In the genomic region with DNA sequence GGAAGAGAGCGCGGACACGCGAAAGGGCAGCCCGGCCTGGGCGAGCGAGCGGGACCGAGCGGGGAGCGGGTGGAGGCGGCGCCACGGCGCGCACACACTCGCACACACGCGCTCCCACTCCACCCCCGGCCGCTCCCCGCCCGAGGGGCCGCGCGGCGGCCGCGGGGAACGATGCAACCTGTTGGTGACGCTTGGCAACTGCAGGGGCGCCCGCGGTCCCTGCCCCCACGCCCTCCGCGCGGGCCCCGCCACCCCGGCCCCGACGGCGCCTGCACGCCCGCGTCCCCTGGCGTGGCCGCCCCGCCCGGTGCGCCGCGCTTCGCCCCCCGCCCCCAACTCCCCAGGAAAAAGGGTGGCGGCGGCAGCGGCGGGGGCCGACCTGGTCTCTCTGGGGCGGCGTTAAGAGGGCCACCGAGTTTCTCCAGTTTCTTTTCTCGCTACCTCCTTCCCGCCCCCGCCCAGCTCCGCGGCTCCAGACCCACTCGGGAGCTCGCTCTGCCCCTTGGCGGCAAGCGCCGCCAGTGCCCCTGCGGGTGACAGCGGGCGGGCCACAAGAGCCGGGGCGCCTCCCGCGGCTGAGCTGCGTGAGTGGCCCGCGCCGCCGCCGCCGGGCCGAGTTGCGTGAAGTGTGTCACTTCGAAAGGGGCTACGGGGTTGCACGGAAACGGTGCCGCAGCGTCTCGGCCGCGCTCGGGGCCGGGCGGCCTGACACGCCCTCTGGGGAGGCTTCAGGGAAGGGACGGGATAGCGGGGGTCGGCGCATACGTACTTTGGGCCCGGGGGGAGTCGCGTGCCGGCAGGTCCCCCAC, we compare ENCODE assay signal across 1 cellular context.
TF ChIP-seq lines count a peak whose summit lies in the region.

A gene (minus strand): TSS at position 80 of the 809 bp plus-strand sequence. CDS start 2,847 bp downstream, outside the sequence.

TF ChIP-seq in GM12878, 131 proteins besides CTCF, POLR2A, EP300 and RAD21 (continued from another document and continues in another):
- TF ChIP-seq ZBED1 (IDR thresholded peaks at IDR 0.05; ENCODE audit: borderline replicate concordance) (no peak), CREM (IDR thresholded peaks at IDR 0.05; ENCODE audit: low read depth) (peak; percentile 21; the same call in 1 of the 2 replicates), FOS (IDR thresholded peaks at IDR 0.05; ENCODE audit: borderline replicate concordance, extremely low read depth, insufficient read length) (no peak), BCL11A (IDR thresholded peaks at IDR 0.05; ENCODE audit: low read depth, low read length) (peak; percentile 15; the same call in 1 of the 2 replicates), HDAC6 (IDR thresholded peaks at IDR 0.05; ENCODE audit: unreplicated experiment) (no peak), SRF (IDR thresholded peaks at IDR 0.05; ENCODE audit: low read depth in 2 of 2, low read length in 2 of 2) (0 out of 4 replicates have a peak, but pooled peaks of 1 of the 2 experiments have one; percentile 20), BHLHE40 (IDR thresholded peaks at IDR 0.05; ENCODE audit: borderline replicate concordance in 1 of 2, low read depth in 2 of 2, low read length in 1 of 2) (peak; percentile 81 to 94), ZNF384 (IDR thresholded peaks at IDR 0.05; ENCODE audit: borderline replicate concordance, low read depth, low read length) (no peak), CBX5 (IDR thresholded peaks at IDR 0.05; ENCODE audit: low read depth) (peak; percentile 18; the same call in 1 of the 2 replicates), SUPT20H (IDR thresholded peaks at IDR 0.05; ENCODE audit: borderline replicate concordance, control insufficient read depth, low read depth, low read length) (no peak), TCF3 (IDR thresholded peaks at IDR 0.05; ENCODE audit: borderline replicate concordance, insufficient read depth, low read depth, low read length) (0 out of 2 replicates have a peak, but pooled peaks have one; percentile 41), ESRRA (IDR thresholded peaks at IDR 0.05; ENCODE audit: low read length) (no peak), ZZZ3 (IDR thresholded peaks at IDR 0.05; ENCODE audit: control insufficient read depth, insufficient read length, low read depth) (no peak), RELA (IDR thresholded peaks at IDR 0.05; ENCODE audit: borderline replicate concordance, partially characterized antibody) (no peak), ZNF274 (IDR thresholded peaks at IDR 0.05; ENCODE audit: insufficient read depth, insufficient read length) (no peak), JUND (IDR thresholded peaks at IDR 0.05; ENCODE audit: low read depth, low read length) (0 out of 2 replicates have a peak, but pooled peaks have one; percentile 9), KLF5 (IDR thresholded peaks at IDR 0.05; ENCODE audit: partially characterized antibody) (peak; percentile 79), SMAD1 (IDR thresholded peaks at IDR 0.05; ENCODE audit: low read depth, partially characterized antibody) (no peak), NR2C1 (IDR thresholded peaks at IDR 0.05) (peak; percentile 27; the same call in 1 of the 2 replicates), KDM1A (IDR thresholded peaks at IDR 0.05; ENCODE audit: borderline replicate concordance) (no peak), EED (IDR thresholded peaks at IDR 0.05; ENCODE audit: low read depth) (no peak), CEBPB (IDR thresholded peaks at IDR 0.05; ENCODE audit: borderline replicate concordance in 1 of 2, low read depth in 2 of 2, low read length in 2 of 2) (no peak), ZNF207 (IDR thresholded peaks at IDR 0.05; ENCODE audit: borderline replicate concordance) (peak; percentile 97)
- TF ChIP-seq, protein P1, sequence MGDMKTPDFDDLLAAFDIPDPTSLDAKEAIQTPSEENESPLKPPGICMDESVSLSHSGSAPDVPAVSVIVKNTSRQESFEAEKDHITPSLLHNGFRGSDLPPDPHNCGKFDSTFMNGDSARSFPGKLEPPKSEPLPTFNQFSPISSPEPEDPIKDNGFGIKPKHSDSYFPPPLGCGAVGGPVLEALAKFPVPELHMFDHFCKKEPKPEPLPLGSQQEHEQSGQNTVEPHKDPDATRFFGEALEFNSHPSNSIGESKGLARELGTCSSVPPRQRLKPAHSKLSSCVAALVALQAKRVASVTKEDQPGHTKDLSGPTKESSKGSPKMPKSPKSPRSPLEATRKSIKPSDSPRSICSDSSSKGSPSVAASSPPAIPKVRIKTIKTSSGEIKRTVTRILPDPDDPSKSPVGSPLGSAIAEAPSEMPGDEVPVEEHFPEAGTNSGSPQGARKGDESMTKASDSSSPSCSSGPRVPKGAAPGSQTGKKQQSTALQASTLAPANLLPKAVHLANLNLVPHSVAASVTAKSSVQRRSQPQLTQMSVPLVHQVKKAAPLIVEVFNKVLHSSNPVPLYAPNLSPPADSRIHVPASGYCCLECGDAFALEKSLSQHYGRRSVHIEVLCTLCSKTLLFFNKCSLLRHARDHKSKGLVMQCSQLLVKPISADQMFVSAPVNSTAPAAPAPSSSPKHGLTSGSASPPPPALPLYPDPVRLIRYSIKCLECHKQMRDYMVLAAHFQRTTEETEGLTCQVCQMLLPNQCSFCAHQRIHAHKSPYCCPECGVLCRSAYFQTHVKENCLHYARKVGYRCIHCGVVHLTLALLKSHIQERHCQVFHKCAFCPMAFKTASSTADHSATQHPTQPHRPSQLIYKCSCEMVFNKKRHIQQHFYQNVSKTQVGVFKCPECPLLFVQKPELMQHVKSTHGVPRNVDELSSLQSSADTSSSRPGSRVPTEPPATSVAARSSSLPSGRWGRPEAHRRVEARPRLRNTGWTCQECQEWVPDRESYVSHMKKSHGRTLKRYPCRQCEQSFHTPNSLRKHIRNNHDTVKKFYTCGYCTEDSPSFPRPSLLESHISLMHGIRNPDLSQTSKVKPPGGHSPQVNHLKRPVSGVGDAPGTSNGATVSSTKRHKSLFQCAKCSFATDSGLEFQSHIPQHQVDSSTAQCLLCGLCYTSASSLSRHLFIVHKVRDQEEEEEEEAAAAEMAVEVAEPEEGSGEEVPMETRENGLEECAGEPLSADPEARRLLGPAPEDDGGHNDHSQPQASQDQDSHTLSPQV (IDR thresholded peaks at IDR 0.05), result 0 out of 2 replicates have a peak, but pooled peaks have one; percentile 35
- TF ChIP-seq, protein P2, sequence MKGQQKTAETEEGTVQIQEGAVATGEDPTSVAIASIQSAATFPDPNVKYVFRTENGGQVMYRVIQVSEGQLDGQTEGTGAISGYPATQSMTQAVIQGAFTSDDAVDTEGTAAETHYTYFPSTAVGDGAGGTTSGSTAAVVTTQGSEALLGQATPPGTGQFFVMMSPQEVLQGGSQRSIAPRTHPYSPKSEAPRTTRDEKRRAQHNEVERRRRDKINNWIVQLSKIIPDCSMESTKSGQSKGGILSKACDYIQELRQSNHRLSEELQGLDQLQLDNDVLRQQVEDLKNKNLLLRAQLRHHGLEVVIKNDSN (IDR thresholded peaks at IDR 0.05; ENCODE audit: borderline replicate concordance, extremely low read length, insufficient read depth, low read depth, low read length), result no peak
- TF ChIP-seq, protein P3, sequence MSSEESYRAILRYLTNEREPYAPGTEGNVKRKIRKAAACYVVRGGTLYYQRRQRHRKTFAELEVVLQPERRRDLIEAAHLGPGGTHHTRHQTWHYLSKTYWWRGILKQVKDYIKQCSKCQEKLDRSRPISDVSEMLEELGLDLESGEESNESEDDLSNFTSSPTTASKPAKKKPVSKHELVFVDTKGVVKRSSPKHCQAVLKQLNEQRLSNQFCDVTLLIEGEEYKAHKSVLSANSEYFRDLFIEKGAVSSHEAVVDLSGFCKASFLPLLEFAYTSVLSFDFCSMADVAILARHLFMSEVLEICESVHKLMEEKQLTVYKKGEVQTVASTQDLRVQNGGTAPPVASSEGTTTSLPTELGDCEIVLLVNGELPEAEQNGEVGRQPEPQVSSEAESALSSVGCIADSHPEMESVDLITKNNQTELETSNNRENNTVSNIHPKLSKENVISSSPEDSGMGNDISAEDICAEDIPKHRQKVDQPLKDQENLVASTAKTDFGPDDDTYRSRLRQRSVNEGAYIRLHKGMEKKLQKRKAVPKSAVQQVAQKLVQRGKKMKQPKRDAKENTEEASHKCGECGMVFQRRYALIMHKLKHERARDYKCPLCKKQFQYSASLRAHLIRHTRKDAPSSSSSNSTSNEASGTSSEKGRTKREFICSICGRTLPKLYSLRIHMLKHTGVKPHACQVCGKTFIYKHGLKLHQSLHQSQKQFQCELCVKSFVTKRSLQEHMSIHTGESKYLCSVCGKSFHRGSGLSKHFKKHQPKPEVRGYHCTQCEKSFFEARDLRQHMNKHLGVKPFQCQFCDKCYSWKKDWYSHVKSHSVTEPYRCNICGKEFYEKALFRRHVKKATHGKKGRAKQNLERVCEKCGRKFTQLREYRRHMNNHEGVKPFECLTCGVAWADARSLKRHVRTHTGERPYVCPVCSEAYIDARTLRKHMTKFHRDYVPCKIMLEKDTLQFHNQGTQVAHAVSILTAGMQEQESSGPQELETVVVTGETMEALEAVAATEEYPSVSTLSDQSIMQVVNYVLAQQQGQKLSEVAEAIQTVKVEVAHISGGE (CRISPR knock-in tag; IDR thresholded peaks at IDR 0.05), result peak; percentile 61
- TF ChIP-seq, protein P4, sequence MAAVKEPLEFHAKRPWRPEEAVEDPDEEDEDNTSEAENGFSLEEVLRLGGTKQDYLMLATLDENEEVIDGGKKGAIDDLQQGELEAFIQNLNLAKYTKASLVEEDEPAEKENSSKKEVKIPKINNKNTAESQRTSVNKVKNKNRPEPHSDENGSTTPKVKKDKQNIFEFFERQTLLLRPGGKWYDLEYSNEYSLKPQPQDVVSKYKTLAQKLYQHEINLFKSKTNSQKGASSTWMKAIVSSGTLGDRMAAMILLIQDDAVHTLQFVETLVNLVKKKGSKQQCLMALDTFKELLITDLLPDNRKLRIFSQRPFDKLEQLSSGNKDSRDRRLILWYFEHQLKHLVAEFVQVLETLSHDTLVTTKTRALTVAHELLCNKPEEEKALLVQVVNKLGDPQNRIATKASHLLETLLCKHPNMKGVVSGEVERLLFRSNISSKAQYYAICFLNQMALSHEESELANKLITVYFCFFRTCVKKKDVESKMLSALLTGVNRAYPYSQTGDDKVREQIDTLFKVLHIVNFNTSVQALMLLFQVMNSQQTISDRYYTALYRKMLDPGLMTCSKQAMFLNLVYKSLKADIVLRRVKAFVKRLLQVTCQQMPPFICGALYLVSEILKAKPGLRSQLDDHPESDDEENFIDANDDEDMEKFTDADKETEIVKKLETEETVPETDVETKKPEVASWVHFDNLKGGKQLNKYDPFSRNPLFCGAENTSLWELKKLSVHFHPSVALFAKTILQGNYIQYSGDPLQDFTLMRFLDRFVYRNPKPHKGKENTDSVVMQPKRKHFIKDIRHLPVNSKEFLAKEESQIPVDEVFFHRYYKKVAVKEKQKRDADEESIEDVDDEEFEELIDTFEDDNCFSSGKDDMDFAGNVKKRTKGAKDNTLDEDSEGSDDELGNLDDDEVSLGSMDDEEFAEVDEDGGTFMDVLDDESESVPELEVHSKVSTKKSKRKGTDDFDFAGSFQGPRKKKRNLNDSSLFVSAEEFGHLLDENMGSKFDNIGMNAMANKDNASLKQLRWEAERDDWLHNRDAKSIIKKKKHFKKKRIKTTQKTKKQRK (IDR thresholded peaks at IDR 0.05; ENCODE audit: low read depth, low read length), result no peak
- TF ChIP-seq, protein P5, sequence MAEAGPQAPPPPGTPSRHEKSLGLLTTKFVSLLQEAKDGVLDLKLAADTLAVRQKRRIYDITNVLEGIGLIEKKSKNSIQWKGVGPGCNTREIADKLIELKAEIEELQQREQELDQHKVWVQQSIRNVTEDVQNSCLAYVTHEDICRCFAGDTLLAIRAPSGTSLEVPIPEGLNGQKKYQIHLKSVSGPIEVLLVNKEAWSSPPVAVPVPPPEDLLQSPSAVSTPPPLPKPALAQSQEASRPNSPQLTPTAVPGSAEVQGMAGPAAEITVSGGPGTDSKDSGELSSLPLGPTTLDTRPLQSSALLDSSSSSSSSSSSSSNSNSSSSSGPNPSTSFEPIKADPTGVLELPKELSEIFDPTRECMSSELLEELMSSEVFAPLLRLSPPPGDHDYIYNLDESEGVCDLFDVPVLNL (IDR thresholded peaks at IDR 0.05; ENCODE audit: low read depth, low read length), result 0 out of 2 replicates have a peak, but pooled peaks have one; percentile 12
- TF ChIP-seq, protein P6, sequence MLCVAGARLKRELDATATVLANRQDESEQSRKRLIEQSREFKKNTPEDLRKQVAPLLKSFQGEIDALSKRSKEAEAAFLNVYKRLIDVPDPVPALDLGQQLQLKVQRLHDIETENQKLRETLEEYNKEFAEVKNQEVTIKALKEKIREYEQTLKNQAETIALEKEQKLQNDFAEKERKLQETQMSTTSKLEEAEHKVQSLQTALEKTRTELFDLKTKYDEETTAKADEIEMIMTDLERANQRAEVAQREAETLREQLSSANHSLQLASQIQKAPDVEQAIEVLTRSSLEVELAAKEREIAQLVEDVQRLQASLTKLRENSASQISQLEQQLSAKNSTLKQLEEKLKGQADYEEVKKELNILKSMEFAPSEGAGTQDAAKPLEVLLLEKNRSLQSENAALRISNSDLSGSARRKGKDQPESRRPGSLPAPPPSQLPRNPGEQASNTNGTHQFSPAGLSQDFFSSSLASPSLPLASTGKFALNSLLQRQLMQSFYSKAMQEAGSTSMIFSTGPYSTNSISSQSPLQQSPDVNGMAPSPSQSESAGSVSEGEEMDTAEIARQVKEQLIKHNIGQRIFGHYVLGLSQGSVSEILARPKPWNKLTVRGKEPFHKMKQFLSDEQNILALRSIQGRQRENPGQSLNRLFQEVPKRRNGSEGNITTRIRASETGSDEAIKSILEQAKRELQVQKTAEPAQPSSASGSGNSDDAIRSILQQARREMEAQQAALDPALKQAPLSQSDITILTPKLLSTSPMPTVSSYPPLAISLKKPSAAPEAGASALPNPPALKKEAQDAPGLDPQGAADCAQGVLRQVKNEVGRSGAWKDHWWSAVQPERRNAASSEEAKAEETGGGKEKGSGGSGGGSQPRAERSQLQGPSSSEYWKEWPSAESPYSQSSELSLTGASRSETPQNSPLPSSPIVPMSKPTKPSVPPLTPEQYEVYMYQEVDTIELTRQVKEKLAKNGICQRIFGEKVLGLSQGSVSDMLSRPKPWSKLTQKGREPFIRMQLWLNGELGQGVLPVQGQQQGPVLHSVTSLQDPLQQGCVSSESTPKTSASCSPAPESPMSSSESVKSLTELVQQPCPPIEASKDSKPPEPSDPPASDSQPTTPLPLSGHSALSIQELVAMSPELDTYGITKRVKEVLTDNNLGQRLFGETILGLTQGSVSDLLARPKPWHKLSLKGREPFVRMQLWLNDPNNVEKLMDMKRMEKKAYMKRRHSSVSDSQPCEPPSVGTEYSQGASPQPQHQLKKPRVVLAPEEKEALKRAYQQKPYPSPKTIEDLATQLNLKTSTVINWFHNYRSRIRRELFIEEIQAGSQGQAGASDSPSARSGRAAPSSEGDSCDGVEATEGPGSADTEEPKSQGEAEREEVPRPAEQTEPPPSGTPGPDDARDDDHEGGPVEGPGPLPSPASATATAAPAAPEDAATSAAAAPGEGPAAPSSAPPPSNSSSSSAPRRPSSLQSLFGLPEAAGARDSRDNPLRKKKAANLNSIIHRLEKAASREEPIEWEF (IDR thresholded peaks at IDR 0.05; ENCODE audit: insufficient replicate concordance, low read depth, low read length), result no peak
